Comparison of ENCODE assay signal across 21 cellular contexts in genomic region chr1:88088481-88088880, GRCh38.
DNase-seq lines count a peak whose midpoint lies in the region; ATAC-seq, FAIRE-seq and TF ChIP-seq lines count a peak whose summit lies in the region.
"Had no signal": no experiment of that assay in that cellular context is flagged by ENCODE, and none has a peak within 500 bp of the region (broad histone marks: within the 10 kb centered on the region; RNA-seq: fewer than 3 reads in every experiment).

No MANE protein-coding gene starts in this region.

- TF ChIP-seq CTCF in BE2C (IDR thresholded peaks at IDR 0.05; ENCODE audit: low read depth, low read length) (no peak), WTC11 (IDR thresholded peaks at IDR 0.05) (no peak)

- no peaks in the 10 kb centered on the region for H3K9me3 ChIP-seq in BE2C
- H3K9me3 ChIP-seq: MG63 had no signal

- no peak overlapping the region for H3K4me3 ChIP-seq in BE2C (ENCODE audit: low read depth, low read length)
- H3K4me3 ChIP-seq: MG63, PC-9, SK-N-MC had no signal

- peak; percentile 18 for DNase-seq in BE2C
- DNase-seq in ELF-1 (ENCODE audit: low read depth, low spot score), result peak; percentile 2
- peak; percentile 38 for DNase-seq in WTC11 (ENCODE audit: low spot score)
- peak; percentile 27 for DNase-seq in iPS-NIHi7 (ENCODE audit: extremely low spot score)
- DNase-seq in erythroblast (lab: John Stamatoyannopoulos, UW), result no peak
- DNase-seq in frontal cortex (ENCODE audit: low spot score in 2 of 2), result no peak
- DNase-seq: Calu3; CD4-positive, alpha-beta T cell; DMS79; Karpas-422; MG63; NCI-H1092; NCI-H146; NCI-H2081 treated with DMSO at 0.1 percent for 48 hours; NCI-H345; NCI-H69; PC-9 had no signal

- no peak for FAIRE-seq in frontal cortex (lab: Jason Lieb, UNC)
- FAIRE-seq: H54 had no signal

- H3K36me3 Mint-ChIP-seq in WTC11, result peaks cover 28% of the 10 kb centered on the region

- peak overlapping the region; percentile 62; the same call in 1 of the 2 replicates for H3K27ac Mint-ChIP-seq in WTC11
- H3K27ac Mint-ChIP-seq: B cell; CD4-positive, alpha-beta T cell had no signal

- H3K27me3 ChIP-seq in BE2C, result no peaks in the 10 kb centered on the region
- H3K27me3 ChIP-seq: MG63 had no signal

- H3K4me1 ChIP-seq in BE2C, result no peaks in the 10 kb centered on the region

- peaks cover 12% of the 10 kb centered on the region for H3K4me1 Mint-ChIP-seq in WTC11
- H3K4me1 Mint-ChIP-seq: B cell had no signal

- H3K27me3 Mint-ChIP-seq in WTC11 (ENCODE audit: low read depth), result no peaks in the 10 kb centered on the region
- H3K27me3 Mint-ChIP-seq: CD4-positive, alpha-beta T cell had no signal

- POLR2A ChIA-PET in WTC11 (lab: Charles Lee), result no interaction called here

- peaks cover 50% of the 10 kb centered on the region for H3K9me3 Mint-ChIP-seq in WTC11

- H3K36me3 ChIP-seq in BE2C, result no peaks in the 10 kb centered on the region
- H3K36me3 ChIP-seq: MG63 had no signal

- no peak for TF ChIP-seq POLR2A in erythroblast (IDR thresholded peaks at IDR 0.05; ENCODE audit: low read length)

- ATAC-seq in WTC11 (peak; percentile 52), HG03159 (IDR thresholded peaks at IDR 0.05; ENCODE audit: unreplicated experiment) (no peak)

- no peak overlapping the region for H3K4me3 Mint-ChIP-seq in WTC11
- H3K4me3 Mint-ChIP-seq: B cell; CD4-positive, alpha-beta T cell had no signal

- CTCF ChIA-PET in WTC11 (lab: Charles Lee), result interaction anchor here (1.1 kb wide), 1 partner anchor 9 kb away, joined by 7 read pairs; no protein-coding TSS in a partner anchor

TF ChIP-seq in WTC11, 78 proteins besides CTCF, POLR2A, EP300 and RAD21:
- no peak for TF ChIP-seq ELF4 (CRISPR knock-in tag; IDR thresholded peaks at IDR 0.05; ENCODE audit: low read depth)
- peak; percentile 83; the same call in 1 of the 2 replicates for TF ChIP-seq ZNF281 (CRISPR knock-in tag; IDR thresholded peaks at IDR 0.05)

Comparison
In these comparisons a context has a peak if more than half of its experiments do, and no peak if none do; other contexts are left out.
1. DNase-seq: peak in BE2C (single experiment), ELF-1 (single experiment), WTC11 (single experiment) and iPS-NIHi7 (single experiment); none in erythroblast (0 of 2) and frontal cortex (0 of 2).